In genomic region chr1:244813327-244813726, GRCh38 we compare ENCODE assay signal across 28 cellular contexts.
"Had no signal": no experiment of that assay in that cellular context is flagged by ENCODE, and none has a peak within 500 bp of the region (broad histone marks: within the 10 kb centered on the region; RNA-seq: fewer than 3 reads in every experiment).

No MANE protein-coding gene starts in this region.

- H3K27ac Mint-ChIP-seq: effector memory CD8-positive, alpha-beta T cell; natural killer cell treated with Interleukin-12 subunit alpha and Interleukin-12 subunit beta and Interleukin-15 and Interleukin-18, amount 100 ng/mL, for 72 hours; progenitor cell of endocrine pancreas; stimulated activated effector memory CD8-positive, alpha-beta T cell treated with anti-CD3 and anti-CD28 coated beads, Interleukin-12 subunit alpha, Interleukin-12 subunit beta, amount 100 ng/mL, for 72 hours had no signal

- H3K4me3 Mint-ChIP-seq: effector memory CD8-positive, alpha-beta T cell; natural killer cell treated with Interleukin-12 subunit alpha and Interleukin-12 subunit beta and Interleukin-15 and Interleukin-18, amount 100 ng/mL, for 72 hours; neural crest cell; stimulated activated effector memory CD8-positive, alpha-beta T cell treated with anti-CD3 and anti-CD28 coated beads, Interleukin-12 subunit alpha, Interleukin-12 subunit beta, amount 100 ng/mL, for 72 hours had no signal

- FAIRE-seq: keratinocyte, urothelium cell line had no signal

- DNase-seq: cortex of kidney; effector memory CD8-positive, alpha-beta T cell; foreskin fibroblast; gastrocnemius medialis; head of caudate nucleus; left ventricle myocardium superior; lower lobe of right lung; mucosa of descending colon; naive B cell; stimulated activated CD4-positive, alpha-beta T cell treated with anti-CD3 and anti-CD28 coated beads, Interleukin-2, amount 100 ng/mL, for 24 hours; stimulated activated CD4-positive, alpha-beta T cell treated with anti-CD3 and anti-CD28 coated beads, Interleukin-4, amount 100 ng/mL, for 24 hours; stimulated activated naive CD8-positive, alpha-beta T cell treated with anti-CD3 and anti-CD28 coated beads, Interleukin-15, Interleukin-2, amounts not matched to agents 100 U/mL and 50 U/mL, for 24 hours; substantia nigra; testis; upper lobe of left lung had no signal

- H3K9me3 Mint-ChIP-seq: effector memory CD8-positive, alpha-beta T cell; naive B cell; natural killer cell treated with Interleukin-12 subunit alpha and Interleukin-12 subunit beta and Interleukin-15 and Interleukin-18, amount 100 ng/mL, for 72 hours; neural crest cell; stimulated activated effector memory CD8-positive, alpha-beta T cell treated with anti-CD3 and anti-CD28 coated beads, Interleukin-12 subunit alpha, Interleukin-12 subunit beta, amount 100 ng/mL, for 72 hours had no signal

- H3K27ac ChIP-seq: epithelial cell of prostate, gastrocnemius medialis, lower lobe of right lung, parathyroid adenoma, testis, tibial artery, upper lobe of left lung had no signal

- ATAC-seq: effector memory CD8-positive, alpha-beta T cell; esophagus mucosa; gastrocnemius medialis; left ventricle myocardium superior; lower lobe of right lung; mucosa of descending colon; natural killer cell treated with Interleukin-12 subunit alpha and Interleukin-12 subunit beta and Interleukin-15 and Interleukin-18, amount 100 ng/mL, for 72 hours; sciatic nerve; stimulated activated naive CD8-positive, alpha-beta T cell treated with anti-CD3 and anti-CD28 coated beads, Interleukin-15, Interleukin-2, amounts not matched to agents 100 U/mL and 50 U/mL, for 24 hours had no signal

- H3K27me3 ChIP-seq: neutrophil, testis, tibial artery, upper lobe of left lung had no signal

- H3K79me2 ChIP-seq: parathyroid adenoma had no signal

- H3K4me2 ChIP-seq: smooth muscle cell had no signal

- H3K36me3 Mint-ChIP-seq: naive B cell; natural killer cell treated with Interleukin-12 subunit alpha and Interleukin-12 subunit beta and Interleukin-15 and Interleukin-18, amount 100 ng/mL, for 72 hours; stimulated activated effector memory CD8-positive, alpha-beta T cell treated with anti-CD3 and anti-CD28 coated beads, Interleukin-12 subunit alpha, Interleukin-12 subunit beta, amount 100 ng/mL, for 72 hours had no signal

- H3K9me3 ChIP-seq: gastrocnemius medialis, lower lobe of right lung, mucosa of descending colon, neutrophil, testis, tibial artery, upper lobe of left lung had no signal

- H3K9ac ChIP-seq: parathyroid adenoma had no signal

- H3K36me3 ChIP-seq: gastrocnemius medialis, lower lobe of right lung, neutrophil, tibial artery, upper lobe of left lung had no signal

- H3K4me1 ChIP-seq: gastrocnemius medialis, lower lobe of right lung, parathyroid adenoma, testis, tibial artery had no signal

- H3K4me3 ChIP-seq: gastrocnemius medialis, lower lobe of right lung, mucosa of descending colon, smooth muscle cell, testis, tibial artery, upper lobe of left lung had no signal

- H2AFZ ChIP-seq: parathyroid adenoma had no signal
